ENCODE assay signal across 7 cellular contexts in the genomic region with DNA sequence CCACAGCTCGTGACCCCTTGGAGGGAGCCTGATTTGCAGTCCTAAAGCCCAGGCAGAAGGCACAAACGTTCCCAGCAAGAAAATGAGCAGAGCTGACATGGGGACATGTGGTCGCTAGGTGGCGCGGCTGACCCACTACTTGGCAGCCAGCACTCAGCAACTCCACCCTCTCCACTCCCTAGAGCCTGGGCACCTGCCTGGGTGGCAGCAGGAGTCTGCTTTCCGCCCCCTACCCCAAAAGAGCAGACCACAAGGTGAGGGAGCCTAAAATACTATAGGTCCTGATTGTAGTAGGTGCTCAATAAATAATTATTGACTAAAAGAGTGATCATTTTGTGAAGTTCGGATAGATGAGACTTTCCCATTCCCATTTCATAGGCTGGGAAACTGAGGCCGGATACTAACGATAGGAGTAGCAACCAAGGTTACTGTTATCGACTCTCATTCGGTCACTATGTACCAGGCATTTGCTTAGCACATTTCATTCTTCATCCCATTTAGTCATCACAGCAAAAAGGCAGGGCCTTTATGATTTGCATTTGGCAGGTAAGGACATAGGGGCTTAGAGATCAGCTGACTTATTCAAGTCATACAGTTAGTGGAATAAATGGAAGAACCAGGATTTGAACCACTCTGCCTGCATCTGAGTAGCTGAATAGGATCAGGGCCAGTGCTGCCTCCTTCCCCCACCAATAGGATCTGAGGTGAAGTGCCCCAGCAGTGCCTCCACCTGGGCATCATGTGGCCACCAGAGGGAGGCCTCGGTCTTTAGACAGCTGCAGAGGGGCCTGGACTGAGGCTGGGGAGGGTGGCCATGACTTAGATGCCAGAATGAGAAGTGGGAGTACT. TPM values are rescaled to one million over a fixed set of nuclear protein-coding genes. Genes with fewer than 3 reads are reported as not detected.
DNase-seq lines count a peak whose midpoint lies in the region; FAIRE-seq and TF ChIP-seq lines count a peak whose summit lies in the region.

No MANE protein-coding gene starts in this region.

- H3F3A ChIP-seq in PC-9 (ENCODE audit: insufficient read depth, low read depth): peaks cover 17% of the 10 kb centered on the region; the same call in 1 of the 2 replicates

- POLR2A ChIA-PET in PC-9 (lab: Charles Lee; ENCODE audit: unreplicated experiment): interaction anchor here (0.5 to 0.7 kb wide), 2 partner anchors 400 to 628 kb away, joined by 3 to 4 read pairs; no protein-coding TSS in a partner anchor

- no peaks in the 10 kb centered on the region for H3K4me1 ChIP-seq in PC-9 (replicated peaks; ENCODE audit: insufficient read depth)
- H3K4me1 ChIP-seq in esophagus muscularis mucosa: no peaks in the 10 kb centered on the region

- no peaks in the 10 kb centered on the region for H3K27me3 ChIP-seq in PC-9 (ENCODE audit: insufficient read depth, low read depth)
- no peaks in the 10 kb centered on the region for H3K27me3 ChIP-seq in esophagus muscularis mucosa

- TF ChIP-seq EP300 in esophagus muscularis mucosa (IDR thresholded peaks at IDR 0.05): no peak

- peak; percentile 95 for TF ChIP-seq CTCF in GM13977 (IDR thresholded peaks at IDR 0.05; ENCODE audit: extremely low read depth, insufficient read depth, missing control alignments)
- TF ChIP-seq CTCF in PC-9 (conservative IDR thresholded peaks at IDR 0.05): peak; percentile 95
- TF ChIP-seq CTCF in esophagus muscularis mucosa (IDR thresholded peaks at IDR 0.05): peak; percentile 41 to 69 (median 44)
- TF ChIP-seq CTCF in neural crest cell (conservative IDR thresholded peaks at IDR 0.05): peak; percentile 91

- H3K27me3 Mint-ChIP-seq in neural crest cell (ENCODE audit: low read depth): peaks cover 55% of the 10 kb centered on the region

- H3K36me3 ChIP-seq in PC-9 (ENCODE audit: low read depth): no peaks in the 10 kb centered on the region; the same call in 1 of the 2 replicates
- H3K36me3 ChIP-seq in esophagus muscularis mucosa: peaks cover 4 to 27% (median 11%) of the 10 kb centered on the region in 4 donors

- H3K9me3 ChIP-seq in PC-9 (ENCODE audit: insufficient read depth, low read depth) (no peaks in the 10 kb centered on the region), esophagus muscularis mucosa (no peaks in the 10 kb centered on the region)

- no TSS peak for BruUV-seq in PC-9 (replicated peaks; lab: Mats Ljungman, UMichigan)

- H3K4me3 ChIP-seq in PC-9 (no peak overlapping the region), esophagus muscularis mucosa (no peak overlapping the region)

- no peak overlapping the region for H3K4me3 Mint-ChIP-seq in neural crest cell

- H3K27ac Mint-ChIP-seq in neural crest cell (ENCODE audit: unreplicated experiment): no peak overlapping the region

- TF ChIP-seq POLR2A in esophagus muscularis mucosa (IDR thresholded peaks at IDR 0.05; ENCODE audit: low read depth): no peak

- H4K20me1 ChIP-seq in PC-9 (ENCODE audit: insufficient read depth): peaks cover 4% of the 10 kb centered on the region; the same call in 1 of the 2 replicates

- CTCF ChIA-PET in PC-9 (lab: Charles Lee): interaction anchor here (0.6 to 3.5 kb wide), 6 partner anchors 51 to 1158 kb away, joined by 4 to 43 read pairs (median 6); no protein-coding TSS in a partner anchor

- no peak overlapping the region for H2AFZ ChIP-seq in PC-9

- H3K79me2 ChIP-seq in PC-9 (ENCODE audit: low read depth): no peaks in the 10 kb centered on the region

- no peaks in the 10 kb centered on the region for H3K36me3 Mint-ChIP-seq in neural crest cell (ENCODE audit: low read depth)

- in situ Hi-C loops in GM13977 (cut with MboI; ENCODE audit: low pct_unique_long_range_greater_than_20kb, low sequenced_read_pairs, unreplicated experiment): loop anchor here (5.0 kb wide), 1 partner anchor 121 kb away; no protein-coding TSS in a partner anchor

- DNase-seq in GM13977 (ENCODE audit: low spot score): peak; percentile 84
- peak; percentile 83 for DNase-seq in HTR-8/SVneo (ENCODE audit: insufficient read length, low spot score)
- DNase-seq in PC-9: peak; percentile 57 to 74
- DNase-seq in activated T-cell treated with anti-CD3 and anti-CD28 coated beads for 48 hours (ENCODE audit: low read depth): peak; percentile 71
- peak; percentile 93 for DNase-seq in esophagus muscularis mucosa (ENCODE audit: extremely low spot score)
- DNase-seq in neural crest cell (ENCODE audit: low read depth, low spot score): peak; percentile 82
- DNase-seq in stromal cell of bone marrow (ENCODE audit: low read depth): peak; percentile 36

- peak; percentile 64 for FAIRE-seq in HTR-8/SVneo (lab: Jason Lieb, UNC)

- H3K27ac ChIP-seq in PC-9 (no peak overlapping the region), esophagus muscularis mucosa (replicated peaks in 1 of 4) (no peak overlapping the region)

- WGBS in esophagus muscularis mucosa: 46% methylated on average over 12 of the region's 12 CpGs

- intact Hi-C loops in PC-9 (cut with micrococcal nuclease; ENCODE audit: unreplicated experiment): loop anchor here (1.0 to 10.0 kb wide), 4 partner anchors 89 to 399 kb away; no protein-coding TSS in a partner anchor
- intact Hi-C loops in esophagus muscularis mucosa (cut with DNase I): loop anchor here (5.0 kb wide), 1 partner anchor 121 kb away; no protein-coding TSS in a partner anchor

- H3K9me2 ChIP-seq in PC-9 (ENCODE audit: insufficient read depth): no peaks in the 10 kb centered on the region

- H3K9me3 Mint-ChIP-seq in neural crest cell: no peaks in the 10 kb centered on the region

- H3K4me1 Mint-ChIP-seq in neural crest cell: no peaks in the 10 kb centered on the region

- no peak overlapping the region for H3K4me2 ChIP-seq in PC-9

RNA-seq across cellular contexts. Expression of a gene that starts 57.3 kb away (rescaled TPM):
- total RNA-seq in PC-9 (2021) (not detected in 2 replicates), esophagus muscularis mucosa (under 1 TPM in 1 of 4 donors, not detected in 3; 0.66 TPM), neural crest cell (0.43 and 0.91 TPM in 2 replicates)

Comparison
In these comparisons a context has a peak if more than half of its experiments do, and no peak if none do; other contexts are left out.
1. DNase-seq: peak in every context shown above with its lines; median percentile 93 in esophagus muscularis mucosa; 84 in GM13977; 83 in HTR-8/SVneo; 82 in neural crest cell; 71 in activated T-cell treated with anti-CD3 and anti-CD28 coated beads for 48 hours; 66 in PC-9; 36 in stromal cell of bone marrow.
2. CTCF ChIP-seq: peak in every context shown above with its lines; median percentile 95 in GM13977; 95 in PC-9; 91 in neural crest cell; 44 in esophagus muscularis mucosa.